In the genomic region with DNA sequence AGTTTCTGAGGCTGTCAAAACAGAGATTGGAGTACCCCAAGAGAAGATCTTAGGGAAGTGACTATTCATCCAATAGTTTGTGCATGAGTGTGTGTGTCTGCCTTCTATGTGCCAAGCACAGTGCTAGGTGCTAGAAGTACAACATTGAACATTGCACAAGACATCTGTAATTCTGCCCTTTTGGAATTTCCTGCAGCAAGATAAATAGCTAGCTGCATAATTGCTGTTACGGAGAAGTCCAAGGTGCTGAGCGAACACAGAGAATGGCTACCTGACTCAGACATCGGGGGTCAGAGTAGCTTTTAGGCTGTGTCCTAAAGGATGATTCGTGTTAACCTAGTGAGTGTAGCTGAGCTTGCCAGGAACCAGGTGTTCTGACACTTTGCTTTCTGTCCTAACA, we compare ENCODE assay signal across 15 cellular contexts. TPM values are rescaled to one million over a fixed set of nuclear protein-coding genes. Genes with fewer than 3 reads are reported as not detected.
"Had no signal": no experiment of that assay in that cellular context is flagged by ENCODE, and none has a peak within 500 bp of the region (broad histone marks: within the 10 kb centered on the region; RNA-seq: fewer than 3 reads in every experiment).

No MANE protein-coding gene starts in this region.

- H3K4me3 ChIP-seq: ascending aorta, left ventricle myocardium inferior, pancreas, skin epidermis, stomach, thoracic aorta had no signal

- H3K27ac ChIP-seq: ascending aorta, left ventricle myocardium inferior, pancreas, skin epidermis, stomach, thoracic aorta had no signal

- ATAC-seq: activated CD4-positive, alpha-beta T cell treated with anti-CD3 and anti-CD28 coated beads for 36 hours; pancreas had no signal

- H3K27me3 ChIP-seq: ascending aorta, pancreas, stomach had no signal

- H3K9me3 ChIP-seq: ascending aorta, left ventricle myocardium inferior, pancreas, stomach, thoracic aorta had no signal

- DNase-seq: activated CD4-positive, alpha-beta memory T cell treated with anti-CD3 and anti-CD28 coated beads, Interleukin-2, amount 10 ng/mL, durations not matched to agents 7 days and 5 days; activated CD4-positive, alpha-beta T cell treated with anti-CD3 and anti-CD28 coated beads for 36 hours; activated gamma-delta T cell treated with Interleukin-2 at 50 U/mL for 16 hours; activated naive CD8-positive, alpha-beta T cell treated with anti-CD3 and anti-CD28 coated beads for 36 hours; activated T-cell treated with anti-CD3 and anti-CD28 coated beads, Interleukin-2, amount 50 U/mL, for 48 hours; caudate nucleus; cortex of kidney; effector memory CD4-positive, alpha-beta T cell; left ventricle myocardium inferior; pancreas; stomach; T-helper 9 cell had no signal

- H3K4me1 ChIP-seq: ascending aorta, left ventricle myocardium inferior, pancreas, stomach had no signal

- FAIRE-seq: pancreas had no signal

- H3K36me3 ChIP-seq: ascending aorta, left ventricle myocardium inferior, pancreas, stomach, thoracic aorta had no signal

RNA-seq across cellular contexts. Expression of a gene that starts 44.8 kb away (rescaled TPM):
- total RNA-seq: activated CD4-positive, alpha-beta memory T cell treated with anti-CD3 and anti-CD28 coated beads, Interleukin-2, amount 10 ng/mL, durations not matched to agents 7 days and 5 days; activated CD4-positive, alpha-beta T cell treated with anti-CD3 and anti-CD28 coated beads for 36 hours; activated naive CD8-positive, alpha-beta T cell treated with anti-CD3 and anti-CD28 coated beads for 36 hours had no signal
